19 cellular contexts compared by ENCODE assay signal in the genomic region with DNA sequence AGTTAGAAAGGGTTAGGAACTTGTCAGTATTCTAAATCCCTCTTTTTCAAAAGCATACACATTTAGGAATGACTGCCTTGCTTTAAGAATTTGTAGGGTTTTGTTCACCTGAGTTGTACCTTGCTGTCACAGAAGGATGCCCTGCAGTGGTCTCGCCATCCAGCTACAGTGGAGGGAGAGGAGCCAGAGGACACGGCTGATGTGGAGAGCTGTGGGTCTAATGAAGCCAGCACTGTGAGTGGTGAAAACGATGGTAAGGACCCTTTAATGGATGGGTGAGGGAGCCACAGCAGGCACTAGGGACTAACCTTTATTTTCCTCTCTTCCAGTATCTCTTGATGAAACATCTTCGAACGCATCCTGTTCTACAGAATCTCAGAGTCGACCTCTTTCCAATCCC.
"Had no signal": no experiment of that assay in that cellular context is flagged by ENCODE, and none has a peak within 500 bp of the region (broad histone marks: within the 10 kb centered on the region; RNA-seq: fewer than 3 reads in every experiment).

No MANE protein-coding gene starts in this region.

- H3K4me2 ChIP-seq: hepatocyte had no signal

- H3K9me3 ChIP-seq: neutrophil, tibial nerve had no signal

- H3K27me3 ChIP-seq: hepatocyte, neutrophil, tibial nerve had no signal

- H3K27ac ChIP-seq: hepatocyte, neutrophil, SK-N-MC, tibial nerve had no signal

- H3K4me3 ChIP-seq: hepatocyte, SK-N-MC, tibial nerve had no signal

- H2AFZ ChIP-seq: hepatocyte had no signal

- H3K9me3 Mint-ChIP-seq: activated B cell treated with CpG ODN at 0.5 μM for 24 hours; activated CD4-positive, alpha-beta memory T cell treated with anti-CD3 and anti-CD28 coated beads for 36 hours; activated naive CD4-positive, alpha-beta T cell treated with anti-CD3 and anti-CD28 coated beads for 36 hours; dendritic cell treated with granulocyte-macrophage colony-stimulating factor and Interleukin-4, amounts not matched to agents 40 ng/mL and 50 ng/mL, for 4 days; natural killer cell; T-cell had no signal

- H3K4me3 Mint-ChIP-seq: activated B cell treated with CpG ODN at 0.5 μM for 24 hours; activated CD4-positive, alpha-beta memory T cell treated with anti-CD3 and anti-CD28 coated beads for 36 hours; activated naive CD4-positive, alpha-beta T cell treated with anti-CD3 and anti-CD28 coated beads for 36 hours; dendritic cell treated with granulocyte-macrophage colony-stimulating factor and Interleukin-4, amounts not matched to agents 40 ng/mL and 50 ng/mL, for 4 days; natural killer cell; T-cell had no signal

- ATAC-seq: left cardiac atrium, natural killer cell, T-cell had no signal

- H3K27ac Mint-ChIP-seq: activated B cell treated with CpG ODN at 0.5 μM for 24 hours; activated CD4-positive, alpha-beta memory T cell treated with anti-CD3 and anti-CD28 coated beads for 36 hours; activated naive CD4-positive, alpha-beta T cell treated with anti-CD3 and anti-CD28 coated beads for 36 hours; dendritic cell treated with granulocyte-macrophage colony-stimulating factor and Interleukin-4, amounts not matched to agents 40 ng/mL and 50 ng/mL, for 4 days; natural killer cell had no signal

- H3K27me3 Mint-ChIP-seq: activated B cell treated with CpG ODN at 0.5 μM for 24 hours; activated CD4-positive, alpha-beta memory T cell treated with anti-CD3 and anti-CD28 coated beads for 36 hours; dendritic cell treated with granulocyte-macrophage colony-stimulating factor and Interleukin-4, amounts not matched to agents 40 ng/mL and 50 ng/mL, for 4 days; T-cell had no signal

- DNase-seq: activated B cell treated with CpG ODN at 0.5 μM for 24 hours; activated CD4-positive, alpha-beta memory T cell treated with anti-CD3 and anti-CD28 coated beads for 36 hours; activated CD4-positive, alpha-beta T cell treated with anti-CD3 and anti-CD28 coated beads for 4 hours; activated CD8-positive, alpha-beta memory T cell treated with anti-CD3 and anti-CD28 coated beads, Interleukin-2, amount 50 U/mL, for 4 hours; activated naive CD4-positive, alpha-beta T cell treated with anti-CD3 and anti-CD28 coated beads for 36 hours; amniotic stem cell; effector CD8-positive, alpha-beta T cell; left cardiac atrium; mesendoderm; natural killer cell; stimulated activated naive CD4-positive, alpha-beta T cell; substantia nigra; T-cell; T-helper 9 cell had no signal

- H3K4me1 Mint-ChIP-seq: activated B cell treated with CpG ODN at 0.5 μM for 24 hours had no signal
